ENCODE assay signal across 15 cellular contexts in genomic region chr2:224837558-224837957, GRCh38.
DNase-seq lines count a peak whose midpoint lies in the region; ATAC-seq, FAIRE-seq and TF ChIP-seq lines count a peak whose summit lies in the region.
"Had no signal": no experiment of that assay in that cellular context is flagged by ENCODE, and none has a peak within 500 bp of the region (broad histone marks: within the 10 kb centered on the region; RNA-seq: fewer than 3 reads in every experiment).

No MANE protein-coding gene starts in this region.

- DNase-seq in AG04450 (ENCODE audit: low read depth, low spot score): peak; percentile 69
- peak; percentile 57 for DNase-seq in H54 (ENCODE audit: insufficient read length, low spot score)
- DNase-seq in astrocyte (ENCODE audit: low read depth): peak; percentile 94
- no peak for DNase-seq in keratinocyte (ENCODE audit: low read depth, low spot score)
- DNase-seq in COLO829 (ENCODE audit: low spot score): no peak
- DNase-seq in GF-D8 (lab: John Stamatoyannopoulos, UW): no peak
- DNase-seq: activated CD4-positive, CD25-positive, alpha-beta regulatory T cell treated with anti-CD3 and anti-CD28 coated beads, Interleukin-2, amount 50 U/mL, for 72 hours; activated naive CD4-positive, alpha-beta T cell; SIG-M5; stimulated activated CD8-positive, alpha-beta memory T cell treated with anti-CD3 and anti-CD28 coated beads, Interleukin-4, amount 100 ng/mL, for 48 hours had no signal

- no peak overlapping the region for H3K4me3 Mint-ChIP-seq in astrocyte (ENCODE audit: unreplicated experiment)

- peak overlapping the region; percentile 44 for H3K27ac Mint-ChIP-seq in astrocyte (ENCODE audit: unreplicated experiment)

- FAIRE-seq in H54 (lab: Jason Lieb, UNC): peak; percentile 99
- FAIRE-seq in astrocyte (lab: Jason Lieb, UNC): peak; percentile 90
- FAIRE-seq in keratinocyte (lab: Jason Lieb, UNC): peak; percentile 58
- FAIRE-seq: endometrium had no signal

- peaks cover 22% of the 10 kb centered on the region for H3K4me1 Mint-ChIP-seq in astrocyte (ENCODE audit: low read depth, unreplicated experiment)

- TF ChIP-seq POLR2A in H54 (IDR thresholded peaks at IDR 0.05; ENCODE audit: low read depth, low read length): no peak

- H3K36me3 ChIP-seq in astrocyte (ENCODE audit: insufficient read depth, low read length) (peaks cover 22% of the 10 kb centered on the region), keratinocyte (ENCODE audit: control insufficient read depth in 2 of 2, extremely low read depth in 1 of 2, insufficient read depth in 2 of 2, low read length in 2 of 2) (no peaks in the 10 kb centered on the region)

- no peaks in the 10 kb centered on the region for H3K79me2 ChIP-seq in astrocyte (ENCODE audit: insufficient read depth, low read length)
- no peaks in the 10 kb centered on the region for H3K79me2 ChIP-seq in keratinocyte (ENCODE audit: control insufficient read depth, insufficient read depth, low read length)

- H3K27ac ChIP-seq in AG04450 (ENCODE audit: low read depth, low read length): no peak overlapping the region
- H3K27ac ChIP-seq in astrocyte (ENCODE audit: low read depth, low read length): peak overlapping the region; percentile 48
- no peak overlapping the region for H3K27ac ChIP-seq in keratinocyte (ENCODE audit: control insufficient read depth, insufficient read depth, low read length)

- no peaks in the 10 kb centered on the region for H3K9me1 ChIP-seq in keratinocyte (ENCODE audit: control insufficient read depth, extremely low read depth, insufficient read depth, low read length)

- dilution Hi-C loops in keratinocyte (cut with MboI; ENCODE audit: extremely low pct_ligation_motif_present, low sequenced_read_pairs): no loop called here

- ATAC-seq in GM21723 (IDR thresholded peaks at IDR 0.05; ENCODE audit: unreplicated experiment): no peak
- no peak for ATAC-seq in HG03025 (IDR thresholded peaks at IDR 0.05; ENCODE audit: low FRiP score, unreplicated experiment)
- ATAC-seq: left lobe of liver had no signal

- CTCF ChIA-PET in AG04450 (lab: Charles Lee): interaction anchor here (2.6 kb wide), 1 partner anchor 164 kb away, joined by 11 read pairs; no protein-coding TSS in a partner anchor

- peaks cover 3% of the 10 kb centered on the region for H3K27me3 Mint-ChIP-seq in astrocyte (ENCODE audit: low read depth, unreplicated experiment)

- H3K4me3 ChIP-seq in AG04450 (ENCODE audit: low read depth, low read length) (no peak overlapping the region), astrocyte (ENCODE audit: insufficient read depth, low read depth, low read length) (no peak overlapping the region), keratinocyte (ENCODE audit: control insufficient read depth in 2 of 3, extremely low read depth in 1 of 3, insufficient read depth in 2 of 3, low read depth in 1 of 3, low read length in 3 of 3) (no peak overlapping the region)
- H3K4me3 ChIP-seq: skin epidermis had no signal

- TF ChIP-seq CTCF in AG04450 (IDR thresholded peaks at IDR 0.05; ENCODE audit: low read depth, low read length): no peak
- no peak for TF ChIP-seq CTCF in astrocyte (IDR thresholded peaks at IDR 0.05; ENCODE audit: insufficient read depth, low read depth, low read length)
- no peak for TF ChIP-seq CTCF in keratinocyte (optimal IDR thresholded peaks at IDR 0.05 in 1 of 3, IDR thresholded peaks at IDR 0.05 in 1 of 3, conservative IDR thresholded peaks at IDR 0.05 in 1 of 3; ENCODE audit: extremely low read depth in 1 of 3, insufficient read depth in 2 of 3, low read length in 3 of 3)

- H3K4me2 ChIP-seq in astrocyte (ENCODE audit: low read length) (peak overlapping the region; percentile 65), keratinocyte (ENCODE audit: control insufficient read depth, extremely low read depth, insufficient read depth, low read depth, low read length) (peak overlapping the region; percentile 9)

- peaks cover 10% of the 10 kb centered on the region for H3K36me3 Mint-ChIP-seq in astrocyte (ENCODE audit: low read depth, unreplicated experiment)

- H3K9me3 ChIP-seq in AG04450 (ENCODE audit: control insufficient read depth, insufficient read depth, low read length) (peaks cover 2% of the 10 kb centered on the region; the same call in 1 of the 2 replicates), astrocyte (ENCODE audit: insufficient read depth, low read depth, low read length) (no peaks in the 10 kb centered on the region), keratinocyte (ENCODE audit: control insufficient read depth, low read depth, low read length) (no peaks in the 10 kb centered on the region)

- no peaks in the 10 kb centered on the region for H4K20me1 ChIP-seq in astrocyte (ENCODE audit: insufficient read depth, low read length)
- no peaks in the 10 kb centered on the region for H4K20me1 ChIP-seq in keratinocyte (ENCODE audit: control insufficient read depth, extremely low read depth, insufficient read depth, low read length)

- POLR2A ChIA-PET in AG04450 (lab: Yijun Ruan, JAX): interaction anchor here (1.0 to 1.7 kb wide), 4 partner anchors 11 to 45 kb away, joined by 3 to 5 read pairs (median 4); no protein-coding TSS in a partner anchor

- H3K9me3 Mint-ChIP-seq in astrocyte (ENCODE audit: unreplicated experiment): peaks cover 3% of the 10 kb centered on the region

- H3K4me1 ChIP-seq in astrocyte (ENCODE audit: insufficient read depth, low read length) (peaks cover 14% of the 10 kb centered on the region), keratinocyte (ENCODE audit: control insufficient read depth, extremely low read depth, insufficient read depth, low read length) (peaks cover 12% of the 10 kb centered on the region)

- H3K27me3 ChIP-seq in AG04450 (ENCODE audit: control insufficient read depth, insufficient read depth, low read length) (no peaks in the 10 kb centered on the region), astrocyte (ENCODE audit: insufficient read depth, low read length) (no peaks in the 10 kb centered on the region), keratinocyte (ENCODE audit: control insufficient read depth, extremely low read depth, insufficient read depth, low read length) (no peaks in the 10 kb centered on the region)

- no peak overlapping the region for H2AFZ ChIP-seq in astrocyte (ENCODE audit: low read depth, low read length)
- H2AFZ ChIP-seq in keratinocyte (ENCODE audit: control insufficient read depth, low read length): no peak overlapping the region

- H3K9ac ChIP-seq in astrocyte (ENCODE audit: low read length) (no peak overlapping the region), keratinocyte (ENCODE audit: control insufficient read depth, extremely low read depth, insufficient read depth, low read length) (no peak overlapping the region)

Comparison
In these comparisons a context has a peak if more than half of its experiments do, and no peak if none do; other contexts are left out.
1. DNase-seq: peak in AG04450 (single experiment), H54 (single experiment) and astrocyte (single experiment); none in keratinocyte (single experiment), COLO829 (single experiment) and GF-D8 (single experiment).